Comparison of ENCODE assay signal across 2 cellular contexts in the genomic region with DNA sequence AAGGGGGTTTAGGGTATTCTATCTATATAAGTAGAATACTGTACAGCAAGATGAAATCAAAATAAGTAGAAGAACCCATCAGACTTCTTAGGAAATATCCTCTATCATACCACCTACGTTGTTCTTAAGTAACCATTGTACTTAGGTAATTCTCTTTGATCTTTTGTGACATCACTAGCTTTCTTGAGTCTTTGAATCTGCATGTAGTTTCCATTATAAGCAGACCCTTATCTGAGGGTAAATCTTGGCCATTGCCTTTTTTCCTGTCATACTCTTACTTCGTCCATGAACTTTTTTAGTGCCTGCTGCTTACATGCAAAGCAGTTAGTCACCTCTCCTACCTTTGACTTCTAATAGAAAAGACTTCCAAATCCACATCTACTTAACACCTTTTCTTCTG.
TF ChIP-seq lines count a peak whose summit lies in the region.

No MANE protein-coding gene starts in this region.

TF ChIP-seq in GM23338, 12 proteins besides CTCF, POLR2A, EP300 and RAD21 (continued from another document):
- TF ChIP-seq REST (IDR thresholded peaks at IDR 0.05; ENCODE audit: unreplicated experiment) = no peak
- TF ChIP-seq ZNF462 (CRISPR knock-in tag; IDR thresholded peaks at IDR 0.05) = no peak
- no peak for TF ChIP-seq POLR2AphosphoS5 (IDR thresholded peaks at IDR 0.05; ENCODE audit: low read depth)
TF ChIP-seq in GM23338: peak in this region for 0.

TF ChIP-seq in SK-N-SH treated with all-trans-retinoic acid at 6 μM for 48 hours, 23 proteins besides CTCF, POLR2A, EP300 and RAD21 (continued from another document):
- TF ChIP-seq PATZ1 (CRISPR knock-in tag; IDR thresholded peaks at IDR 0.05; ENCODE audit: borderline replicate concordance) (no peak), SNAI2 (CRISPR knock-in tag; IDR thresholded peaks at IDR 0.05) (no peak), ZC3H10 (CRISPR knock-in tag; IDR thresholded peaks at IDR 0.05) (no peak), ZNF565 (CRISPR knock-in tag; conservative IDR thresholded peaks at IDR 0.05; ENCODE audit: low read depth) (no peak), TSHZ2 (CRISPR knock-in tag; IDR thresholded peaks at IDR 0.05) (no peak)
TF ChIP-seq in SK-N-SH treated with all-trans-retinoic acid at 6 μM for 48 hours: peak in this region for 0.
